In the genomic region with DNA sequence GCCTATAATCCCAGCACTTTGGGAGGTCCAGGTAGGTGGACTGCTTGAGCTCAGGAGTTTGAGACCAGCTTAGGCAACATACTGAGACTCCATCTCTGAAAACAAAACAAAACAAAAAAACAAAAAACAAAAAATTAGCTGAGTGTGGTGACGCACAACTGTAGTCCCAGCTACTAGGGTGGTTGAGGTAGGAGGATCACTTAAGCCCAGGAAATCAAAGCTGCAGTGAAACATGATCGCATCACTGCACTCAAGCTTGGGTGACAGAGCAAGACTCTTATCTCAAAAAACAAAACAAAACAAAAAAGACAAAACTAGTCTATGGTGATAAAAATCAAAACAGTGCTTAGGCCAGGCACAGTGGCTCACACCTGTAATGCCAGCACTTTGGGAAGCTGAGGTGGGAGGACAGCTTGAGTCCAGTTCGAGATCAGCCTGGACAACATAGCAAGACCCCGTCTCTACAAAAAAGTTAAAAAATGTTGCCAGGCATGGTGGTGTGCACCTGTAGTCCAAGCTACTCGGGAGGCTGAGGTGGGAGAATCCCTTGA, we compare ENCODE assay signal across 2 cellular contexts.
TF ChIP-seq lines count a peak whose summit lies in the region.

No MANE protein-coding gene starts in this region.

TF ChIP-seq in HepG2, 621 proteins besides CTCF, POLR2A, EP300 and RAD21:
- TF ChIP-seq ZNF121 (CRISPR knock-in tag; IDR thresholded peaks at IDR 0.05), result peak; percentile 47; the same call in 1 of the 2 replicates
- TF ChIP-seq IKZF1 (IDR thresholded peaks at IDR 0.05), result no peak
- no peak for TF ChIP-seq IKZF4 (CRISPR knock-in tag; IDR thresholded peaks at IDR 0.05; ENCODE audit: borderline replicate concordance, low read depth, not compliant biosample characterization)
- TF ChIP-seq, protein P1, sequence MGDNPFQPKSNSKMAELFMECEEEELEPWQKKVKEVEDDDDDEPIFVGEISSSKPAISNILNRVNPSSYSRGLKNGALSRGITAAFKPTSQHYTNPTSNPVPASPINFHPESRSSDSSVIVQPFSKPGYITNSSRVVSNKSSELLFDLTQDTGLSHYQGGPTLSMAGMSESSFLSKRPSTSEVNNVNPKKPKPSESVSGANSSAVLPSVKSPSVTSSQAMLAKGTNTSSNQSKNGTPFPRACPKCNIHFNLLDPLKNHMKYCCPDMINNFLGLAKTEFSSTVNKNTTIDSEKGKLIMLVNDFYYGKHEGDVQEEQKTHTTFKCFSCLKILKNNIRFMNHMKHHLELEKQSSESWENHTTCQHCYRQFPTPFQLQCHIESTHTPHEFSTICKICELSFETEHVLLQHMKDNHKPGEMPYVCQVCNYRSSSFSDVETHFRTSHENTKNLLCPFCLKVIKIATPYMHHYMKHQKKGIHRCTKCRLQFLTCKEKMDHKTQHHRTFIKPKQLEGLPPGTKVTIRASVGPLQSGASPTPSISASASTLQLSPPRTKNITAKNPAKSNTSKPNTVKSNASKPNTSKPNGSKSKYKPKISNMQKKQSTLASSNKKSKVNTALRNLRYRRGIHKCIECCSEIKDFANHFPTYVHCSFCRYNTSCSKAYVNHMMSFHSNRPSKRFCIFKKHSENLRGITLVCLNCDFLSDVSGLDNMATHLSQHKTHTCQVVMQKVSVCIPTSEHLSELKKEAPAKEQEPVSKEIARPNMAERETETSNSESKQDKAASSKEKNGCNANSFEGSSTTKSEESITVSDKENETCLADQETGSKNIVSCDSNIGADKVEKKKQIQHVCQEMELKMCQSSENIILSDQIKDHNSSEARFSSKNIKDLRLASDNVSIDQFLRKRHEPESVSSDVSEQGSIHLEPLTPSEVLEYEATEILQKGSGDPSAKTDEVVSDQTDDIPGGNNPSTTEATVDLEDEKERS (CRISPR knock-in tag; IDR thresholded peaks at IDR 0.05), result no peak

TF ChIP-seq in K562, 482 proteins besides CTCF, POLR2A, EP300 and RAD21:
- TF ChIP-seq ZNF121 (CRISPR knock-in tag; conservative IDR thresholded peaks at IDR 0.05) (peak; percentile 90), CBX3 (IDR thresholded peaks at IDR 0.05; ENCODE audit: borderline replicate concordance in 1 of 2, low read length in 2 of 2) (no peak), SMAD4 (CRISPR knock-in tag; conservative IDR thresholded peaks at IDR 0.05) (no peak), BDP1 (IDR thresholded peaks at IDR 0.05; ENCODE audit: insufficient read depth, insufficient read length) (no peak), CBFA2T3 (IDR thresholded peaks at IDR 0.05) (peak; percentile 19; the same call in 1 of the 2 replicates), FOXA3 (CRISPR knock-in tag; conservative IDR thresholded peaks at IDR 0.05 in 1 of 2, IDR thresholded peaks at IDR 0.05 in 1 of 2) (no peak)
